In the genomic region with DNA sequence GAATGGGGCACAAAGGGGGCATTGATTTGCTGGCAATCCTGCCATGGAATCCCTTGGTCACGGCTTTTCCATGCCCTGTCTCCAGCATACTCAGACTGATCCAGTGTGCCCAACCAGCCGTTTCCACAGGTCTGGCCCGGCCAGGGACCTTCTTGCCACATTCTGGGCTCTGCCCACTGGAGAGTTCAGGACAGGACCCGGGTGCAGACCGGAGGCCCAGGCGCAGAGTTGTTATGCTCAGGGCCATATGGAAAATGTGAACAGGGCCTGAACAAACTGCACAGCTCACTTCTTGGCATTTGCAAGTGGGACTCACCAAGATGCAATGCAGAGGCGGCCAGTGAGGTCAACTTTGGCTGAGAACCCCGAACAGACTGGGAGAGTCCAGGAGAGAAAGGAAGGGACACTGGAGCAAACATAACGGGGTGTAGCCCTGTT, we compare ENCODE assay signal across 9 cellular contexts. TPM values are rescaled to one million over a fixed set of nuclear protein-coding genes. Genes with fewer than 3 reads are reported as not detected.
A peak's percentile ranks its signal among the peaks of the same experiment; 100 is the strongest.
DNase-seq lines count a peak whose midpoint lies in the region; ATAC-seq, FAIRE-seq and TF ChIP-seq lines count a peak whose summit lies in the region.
"Had no signal": no experiment of that assay in that cellular context is flagged by ENCODE, and none has a peak within 500 bp of the region (broad histone marks: within the 10 kb centered on the region; RNA-seq: fewer than 3 reads in every experiment).

No MANE protein-coding gene starts in this region.

- 11% methylated on average over 6 of the region's 9 CpGs; no CpG with 5 or more reads in 1 of the 2 experiments for WGBS in IMR-90 (ENCODE audit: extremely low coverage in 2 of 2, insufficient read length in 1 of 2), 2 experiments
- 7% methylated on average over 8 of the region's 9 CpGs for whole genome bisulfite sequencing in HepG2 (ENCODE audit: low lambda C conversion rate)

- in situ Hi-C loops in IMR-90 (cut with MboI; ENCODE audit: low sequenced_read_pairs) (no loop called here), HepG2 (cut with HindIII; ENCODE audit: extremely low pct_ligation_motif_present, low pct_unique_long_range_greater_than_20kb) (no loop called here)

- dilution Hi-C loops in IMR-90 (cut with HindIII; ENCODE audit: low sequenced_read_pairs, unreplicated experiment) = no loop called here

- TF ChIP-seq CTCF in IMR-90 (conservative IDR thresholded peaks at IDR 0.05; ENCODE audit: low read depth, low read length) (no peak), choroid plexus epithelial cell (conservative IDR thresholded peaks at IDR 0.05; ENCODE audit: low read depth, low read length) (no peak), HepG2 (CRISPR knock-in tag; IDR thresholded peaks at IDR 0.05) (no peak), colonic mucosa (IDR thresholded peaks at IDR 0.05) (no peak)

- H4K8ac ChIP-seq in IMR-90 (ENCODE audit: low read depth in 2 of 2, low read length in 2 of 2) = peak overlapping the region; percentile 29 to 76; a peak in 3 of 4 replicates

- no TSS peak for BruUV-seq in IMR-90 (replicated peaks; lab: Mats Ljungman, UMichigan)
- BruUV-seq in HepG2 (replicated peaks; lab: Mats Ljungman, UMichigan) = no TSS peak

- H2BK120ac ChIP-seq in IMR-90 (ENCODE audit: low read depth, low read length) = peak overlapping the region; percentile 59

- peak overlapping the region; percentile 13; the same call in 1 of the 2 replicates for H3K4me2 ChIP-seq in IMR-90 (ENCODE audit: low read depth, low read length)
- H3K4me2 ChIP-seq in HepG2 (ENCODE audit: low read depth, low read length) = peak overlapping the region; percentile 56

- peak overlapping the region; percentile 11; the same call in 1 of the 2 replicates for H2AK5ac ChIP-seq in IMR-90 (ENCODE audit: low read depth, low read length)

- H2AK9ac ChIP-seq in IMR-90 (replicated peaks; ENCODE audit: low read depth, low read length, poor library complexity) = peak overlapping the region; percentile 19

- peaks cover 7% of the 10 kb centered on the region; the same call in 1 of the 2 replicates for H3K9me1 ChIP-seq in IMR-90 (ENCODE audit: insufficient read depth, low read length)

- peak overlapping the region; percentile 67; the same call in 1 of the 2 replicates for H3K27ac ChIP-seq in IMR-90 (ENCODE audit: insufficient read depth, low read length)
- no peak overlapping the region for H3K27ac ChIP-seq in HepG2 (ENCODE audit: extremely low read length, insufficient read depth, low read length)
- H3K27ac ChIP-seq in temporal lobe (ENCODE audit: low read depth, low read length) = peak overlapping the region; percentile 65
- no peak overlapping the region for H3K27ac ChIP-seq in colonic mucosa

- H2BK15ac ChIP-seq in IMR-90 (ENCODE audit: low read depth, low read length) = 0 out of 3 replicates have a peak overlapping the region, but pooled peaks have one; percentile 50

- TF ChIP-seq EP300 in HepG2 (IDR thresholded peaks at IDR 0.05; ENCODE audit: low read depth in 2 of 2, low read length in 2 of 2) = peak; percentile 8 to 62; a peak in 2 of 4 replicates
- 0 out of 2 replicates have a peak, but pooled peaks have one; percentile 27 for TF ChIP-seq EP300 in HepG2 (CRISPR knock-in tag; IDR thresholded peaks at IDR 0.05; ENCODE audit: borderline replicate concordance)

- peak overlapping the region; percentile 82 for H2AFZ ChIP-seq in IMR-90 (replicated peaks; ENCODE audit: low read length, poor library complexity)
- no peak overlapping the region for H2AFZ ChIP-seq in HepG2 (ENCODE audit: low read length)

- H3K9ac ChIP-seq in IMR-90 (ENCODE audit: low read depth, low read length) (no peak overlapping the region), HepG2 (ENCODE audit: insufficient read depth, low read depth, low read length) (no peak overlapping the region), colonic mucosa (ENCODE audit: low read depth in 2 of 2, low read length in 2 of 2) (no peak overlapping the region)

- H4K20me1 ChIP-seq in IMR-90 (ENCODE audit: insufficient read depth, low read length) (no peaks in the 10 kb centered on the region), HepG2 (ENCODE audit: insufficient read depth, low read length) (no peaks in the 10 kb centered on the region)

- peak overlapping the region; percentile 68 for H2BK5ac ChIP-seq in IMR-90 (ENCODE audit: low read depth, low read length, poor library complexity, severe bottlenecking)

- CTCF ChIA-PET in IMR-90 (lab: Yijun Ruan, JAX) (interaction anchor here (1.4 kb wide), 1 partner anchor 11 kb away, joined by 3 read pairs; no protein-coding TSS in a partner anchor), HepG2 (lab: Yijun Ruan, JAX; ENCODE audit: low intra/inter-chr PET ratio, low total read pairs) (no interaction called here)

- H3K4me3 ChIP-seq in IMR-90 (ENCODE audit: insufficient read depth, low read depth, low read length) (no peak overlapping the region), choroid plexus epithelial cell (ENCODE audit: low read depth, low read length) (no peak overlapping the region), HepG2 (replicated peaks in 1 of 3; ENCODE audit: insufficient read depth in 1 of 3, low read depth in 2 of 3, low read length in 3 of 3) (peak overlapping the region in 2 of 3 experiments; percentile 0 to 18; a peak in 2 of 6 replicates), colonic mucosa (no peak overlapping the region)

- peak; percentile 95 for DNase-seq in IMR-90
- DNase-seq in choroid plexus epithelial cell (ENCODE audit: low read depth) = peak; percentile 89
- peak; percentile 82 for DNase-seq in HepG2 (ENCODE audit: low spot score)
- DNase-seq in NCI-H1048 (lab: John Stamatoyannopoulos, UW) = no peak
- no peak for DNase-seq in colonic mucosa
- DNase-seq: activated CD8-positive, alpha-beta memory T cell treated with anti-CD3 and anti-CD28 coated beads, Interleukin-2, amount 10 ng/mL, durations not matched to agents 7 days and 5 days had no signal

- no peak for TF ChIP-seq POLR2A in IMR-90 (IDR thresholded peaks at IDR 0.05; ENCODE audit: low read depth, low read length)
- no peak for TF ChIP-seq POLR2A in HepG2 (IDR thresholded peaks at IDR 0.05; ENCODE audit: insufficient read depth in 1 of 2, low read depth in 2 of 2, low read length in 2 of 2)

- intact Hi-C loops in IMR-90 (cut with micrococcal nuclease) (loop anchor here (5.0 kb wide), 1 partner anchor 49 kb away; no protein-coding TSS in a partner anchor), HepG2 (cut with micrococcal nuclease; ENCODE audit: unreplicated experiment) (no loop called here), colonic mucosa (cut with DNase I) (no loop called here)

- POLR2A ChIA-PET in IMR-90 (lab: Charles Lee; ENCODE audit: unreplicated experiment) = interaction anchor here (0.9 kb wide), 1 partner anchor 12 kb away, joined by 3 read pairs; no protein-coding TSS in a partner anchor
- POLR2A ChIA-PET in HepG2 (lab: Yijun Ruan, JAX) = interaction anchor here (1.0 kb wide), 1 partner anchor 43 kb away, joined by 4 read pairs; no protein-coding TSS in a partner anchor

- H3K36me3 ChIP-seq in IMR-90 (ENCODE audit: control insufficient read depth, insufficient read depth, low read length) = no peaks in the 10 kb centered on the region
- no peaks in the 10 kb centered on the region for H3K36me3 ChIP-seq in HepG2 (replicated peaks in 1 of 2; ENCODE audit: control insufficient read depth in 1 of 2, insufficient read depth in 2 of 2, low read length in 2 of 2)
- H3K36me3 ChIP-seq in colonic mucosa = no peaks in the 10 kb centered on the region

- peak; percentile 93 for ATAC-seq in IMR-90 (ENCODE audit: low read depth)
- peak; percentile 89 for ATAC-seq in HepG2
- ATAC-seq in GM18861 (IDR thresholded peaks at IDR 0.05; ENCODE audit: unreplicated experiment) = no peak
- no peak for ATAC-seq in HG02885 (IDR thresholded peaks at IDR 0.05; ENCODE audit: poor library complexity, unreplicated experiment)
- ATAC-seq: activated CD8-positive, alpha-beta memory T cell treated with anti-CD3 and anti-CD28 coated beads, Interleukin-2, amount 10 ng/mL, durations not matched to agents 7 days and 5 days had no signal

- H4K91ac ChIP-seq in IMR-90 (ENCODE audit: insufficient read depth, low read depth, low read length) = peak overlapping the region; percentile 60

- peak overlapping the region; percentile 43 for H3K18ac ChIP-seq in IMR-90 (ENCODE audit: low read depth, low read length)

- peak overlapping the region; percentile 73 for H3K4ac ChIP-seq in IMR-90 (ENCODE audit: low read depth, low read length)

- H3K79me1 ChIP-seq in IMR-90 (ENCODE audit: low read depth in 1 of 2, low read length in 2 of 2) = no peaks in the 10 kb centered on the region

- no peak for FAIRE-seq in HepG2 (lab: Jason Lieb, UNC)

- H3K9me3 ChIP-seq in IMR-90 (ENCODE audit: control insufficient read depth, insufficient read depth, low read length) = no peaks in the 10 kb centered on the region
- no peaks in the 10 kb centered on the region for H3K9me3 ChIP-seq in HepG2 (ENCODE audit: low read length)
- H3K9me3 ChIP-seq in colonic mucosa = no peaks in the 10 kb centered on the region

- H2BK20ac ChIP-seq in IMR-90 (ENCODE audit: low read depth, low read length) = peak overlapping the region; percentile 37

- peak; percentile 12; the same call in 1 of the 2 replicates for TF ChIP-seq RAD21 in IMR-90 (IDR thresholded peaks at IDR 0.05; ENCODE audit: low read length)
- no peak for TF ChIP-seq RAD21 in HepG2 (CRISPR knock-in tag; IDR thresholded peaks at IDR 0.05)

- H3K4me1 ChIP-seq in IMR-90 (ENCODE audit: control insufficient read depth, insufficient read depth, low read length) (peaks cover 14% of the 10 kb centered on the region), HepG2 (ENCODE audit: insufficient read depth, low read length) (peaks cover 27% of the 10 kb centered on the region), colonic mucosa (no peaks in the 10 kb centered on the region)

- peak overlapping the region; percentile 10 for H3K14ac ChIP-seq in IMR-90 (replicated peaks; ENCODE audit: low read depth, low read length)

- no peaks in the 10 kb centered on the region for H3K79me2 ChIP-seq in HepG2 (ENCODE audit: insufficient read depth, low read length)

- H3K27me3 ChIP-seq in IMR-90 (ENCODE audit: control insufficient read depth, insufficient read depth, low read length) (no peaks in the 10 kb centered on the region), HepG2 (ENCODE audit: control insufficient read depth in 1 of 2, insufficient read depth in 2 of 2, low read length in 2 of 2) (peaks cover 0 to 32% of the 10 kb centered on the region in 2 experiments; a peak in 4 of 5 replicates), colonic mucosa (no peaks in the 10 kb centered on the region)

- H3K56ac ChIP-seq in IMR-90 (ENCODE audit: extremely low read depth, insufficient read depth, low read length) = peak overlapping the region; percentile 13; the same call in 1 of the 2 replicates

- H3K23ac ChIP-seq in IMR-90 (ENCODE audit: low read depth, low read length) = peak overlapping the region; percentile 39; the same call in 1 of the 2 replicates

- H4K5ac ChIP-seq in IMR-90 (ENCODE audit: low read depth, low read length) = peak overlapping the region; percentile 7

RNA-seq across cellular contexts. Expression of a gene that starts 15.5 kb away (rescaled TPM):
- total RNA-seq in IMR-90 (2012; rRNA removed) = 19.7 and 26.9 TPM in 2 replicates
- 25.0 and 28.1 TPM in 2 replicates for polyA plus RNA-seq in IMR-90 (2012; rRNA removed)
- polyA plus RNA-seq in IMR-90 (2012; cell fraction: cytosol; rRNA removed) = 10.0 and 11.4 TPM in 2 replicates
- polyA plus RNA-seq in IMR-90 (2012; cell fraction: nucleus; rRNA removed; ENCODE audit: low replicate concordance) = 23.8 and 56.1 TPM in 2 replicates
- total RNA-seq in HepG2 (2016; rRNA removed; fragmentation: Illumina TruSeq; extraction: Trizol) = 7.3 and 7.5 TPM in 2 replicates
- total RNA-seq in HepG2 (2016; cell fraction: cytosol; rRNA removed; fragmentation: Illumina TruSeq; extraction: Trizol; ENCODE audit: low read depth) = 2.7 and 4.4 TPM in 2 replicates
- total RNA-seq in HepG2 (2016; cell fraction: insoluble cytoplasmic fraction; rRNA removed; fragmentation: Illumina TruSeq; extraction: Trizol) = 5.8 and 6.1 TPM in 2 replicates
- total RNA-seq in HepG2 (2016; cell fraction: membrane; rRNA removed; fragmentation: Illumina TruSeq; extraction: Trizol) = 5.3 and 5.4 TPM in 2 replicates
- total RNA-seq in HepG2 (2016; cell fraction: nucleus; rRNA removed; fragmentation: Illumina TruSeq; extraction: Trizol) = 9.2 and 12.1 TPM in 2 replicates
- 15.5 and 22.3 TPM in 2 replicates for polyA plus RNA-seq in HepG2 (2011; rRNA removed)
- 10.3 and 11.1 TPM in 2 replicates for polyA plus RNA-seq in HepG2 (2011; cell fraction: cytosol; rRNA removed)
- polyA plus RNA-seq in HepG2 (2011; cell fraction: nucleus; rRNA removed) = 23.5 and 27.0 TPM in 2 replicates
- polyA plus RNA-seq in HepG2 (2012) = 8.6 and 9.2 TPM in 2 replicates
- polyA plus RNA-seq in HepG2 (2016; cell fraction: cytosol; fragmentation: Illumina TruSeq; extraction: Trizol; ENCODE audit: low read depth) = 0.52 and 0.53 TPM in 2 replicates
- polyA plus RNA-seq in HepG2 (2016; cell fraction: insoluble cytoplasmic fraction; fragmentation: Illumina TruSeq; extraction: Trizol; ENCODE audit: low read depth) = 6.8 and 8.0 TPM in 2 replicates
- polyA plus RNA-seq in HepG2 (2016; cell fraction: membrane; fragmentation: Illumina TruSeq; extraction: Trizol; ENCODE audit: low read depth) = 2.2 and 2.8 TPM in 2 replicates
- 12.8 and 15.6 TPM in 2 replicates for polyA plus RNA-seq in HepG2 (2016; cell fraction: nucleus; fragmentation: Illumina TruSeq; extraction: Trizol; ENCODE audit: insufficient read depth, low read depth)
- polyA minus RNA-seq in HepG2 (2011; rRNA and poly(A)+ RNA removed; ENCODE audit: low replicate concordance) = 13.6 and 22.4 TPM in 2 replicates
- 14.0 and 17.7 TPM in 2 replicates for polyA minus RNA-seq in HepG2 (2011; cell fraction: cytosol; rRNA and poly(A)+ RNA removed)
- 49.2 and 56.1 TPM in 2 replicates for polyA minus RNA-seq in HepG2 (2011; cell fraction: nucleus; rRNA and poly(A)+ RNA removed)
- total RNA-seq in temporal lobe = 44.5 TPM
- 10 to 100 TPM; 58.1 to 61.7 TPM for total RNA-seq in colonic mucosa

Comparison
In these comparisons a context has a peak if more than half of its experiments do, and no peak if none do; other contexts are left out.
1. ATAC-seq: peak in IMR-90 (single experiment) and HepG2 (single experiment); none in GM18861 (single experiment) and HG02885 (single experiment).
2. DNase-seq: peak in IMR-90 (single experiment), choroid plexus epithelial cell (single experiment) and HepG2 (single experiment); none in NCI-H1048 (single experiment) and colonic mucosa (single experiment).
3. H3K27ac ChIP-seq: peak in IMR-90 (single experiment) and temporal lobe (single experiment); none in HepG2 (single experiment) and colonic mucosa (single experiment).
4. H3K4me3 ChIP-seq: peak in HepG2 (2 of 3); none in IMR-90 (single experiment), choroid plexus epithelial cell (single experiment) and colonic mucosa (single experiment).